In genomic region chr5:120985526-120985925, GRCh38 we compare ENCODE assay signal across 32 cellular contexts.
"Had no signal": no experiment of that assay in that cellular context is flagged by ENCODE, and none has a peak within 500 bp of the region (broad histone marks: within the 10 kb centered on the region; RNA-seq: fewer than 3 reads in every experiment).

No MANE protein-coding gene starts in this region.

- H3K9ac ChIP-seq: parathyroid adenoma had no signal

- ATAC-seq: naive thymus-derived CD8-positive, alpha-beta T cell; natural killer cell treated with Interleukin-12 subunit alpha and Interleukin-12 subunit beta and Interleukin-15 and Interleukin-18, amount 100 ng/mL, for 72 hours; psoas muscle; right cardiac atrium; sciatic nerve; stimulated activated memory B cell treated with anti-CD40 and anti-IgM and Interleukin-4, amounts not matched to agents 10 μg/mL and 1 μg/mL and 100 μg/mL, for 72 hours; stimulated activated naive CD8-positive, alpha-beta T cell treated with anti-CD3 and anti-CD28 coated beads, Interleukin-15, amount 100 ng/mL, for 72 hours; stimulated activated naive CD8-positive, alpha-beta T cell treated with anti-CD3 and anti-CD28 coated beads, Interleukin-15, Interleukin-2, amounts not matched to agents 100 U/mL and 50 U/mL, for 24 hours; upper lobe of right lung had no signal

- H3K27ac ChIP-seq: neutrophil, parathyroid adenoma, psoas muscle, skin epidermis, spleen, suprapubic skin, testis, tibial artery, transverse colon, upper lobe of right lung, vagina had no signal

- H3K27ac Mint-ChIP-seq: naive thymus-derived CD8-positive, alpha-beta T cell; natural killer cell treated with Interleukin-12 subunit alpha and Interleukin-12 subunit beta and Interleukin-15 and Interleukin-18, amount 100 ng/mL, for 72 hours; nephron progenitor cell; progenitor cell of endocrine pancreas; stimulated activated memory B cell treated with anti-CD40 and anti-IgM and Interleukin-4, amounts not matched to agents 10 μg/mL and 1 μg/mL and 100 μg/mL, for 72 hours; stimulated activated naive CD8-positive, alpha-beta T cell treated with anti-CD3 and anti-CD28 coated beads, Interleukin-15, amount 100 ng/mL, for 72 hours; type B pancreatic cell had no signal

- H3K4me3 Mint-ChIP-seq: naive thymus-derived CD8-positive, alpha-beta T cell; natural killer cell treated with Interleukin-12 subunit alpha and Interleukin-12 subunit beta and Interleukin-15 and Interleukin-18, amount 100 ng/mL, for 72 hours; nephron progenitor cell; neural crest cell; stimulated activated memory B cell treated with anti-CD40 and anti-IgM and Interleukin-4, amounts not matched to agents 10 μg/mL and 1 μg/mL and 100 μg/mL, for 72 hours; stimulated activated naive CD8-positive, alpha-beta T cell treated with anti-CD3 and anti-CD28 coated beads, Interleukin-15, amount 100 ng/mL, for 72 hours; type B pancreatic cell had no signal

- H3K4me3 ChIP-seq: psoas muscle, skin epidermis, smooth muscle cell, spleen, suprapubic skin, testis, tibial artery, transverse colon, upper lobe of right lung, vagina had no signal

- H3K4me1 ChIP-seq: parathyroid adenoma, psoas muscle, spleen, suprapubic skin, testis, tibial artery, transverse colon, upper lobe of right lung, vagina had no signal

- H3K27me3 ChIP-seq: neutrophil, spleen, suprapubic skin, testis, tibial artery, transverse colon, upper lobe of right lung, vagina had no signal

- H2AFZ ChIP-seq: parathyroid adenoma had no signal

- H3K4me1 Mint-ChIP-seq: naive thymus-derived CD8-positive, alpha-beta T cell; nephron progenitor cell; neural crest cell; stimulated activated memory B cell treated with anti-CD40 and anti-IgM and Interleukin-4, amounts not matched to agents 10 μg/mL and 1 μg/mL and 100 μg/mL, for 72 hours; stimulated activated naive CD8-positive, alpha-beta T cell treated with anti-CD3 and anti-CD28 coated beads, Interleukin-15, amount 100 ng/mL, for 72 hours had no signal

- H3K36me3 Mint-ChIP-seq: naive thymus-derived CD8-positive, alpha-beta T cell; natural killer cell treated with Interleukin-12 subunit alpha and Interleukin-12 subunit beta and Interleukin-15 and Interleukin-18, amount 100 ng/mL, for 72 hours; stimulated activated memory B cell treated with anti-CD40 and anti-IgM and Interleukin-4, amounts not matched to agents 10 μg/mL and 1 μg/mL and 100 μg/mL, for 72 hours; type B pancreatic cell had no signal

- H3K79me2 ChIP-seq: parathyroid adenoma had no signal

- H3K27me3 Mint-ChIP-seq: naive thymus-derived CD8-positive, alpha-beta T cell; natural killer cell treated with Interleukin-12 subunit alpha and Interleukin-12 subunit beta and Interleukin-15 and Interleukin-18, amount 100 ng/mL, for 72 hours; progenitor cell of endocrine pancreas; stimulated activated memory B cell treated with anti-CD40 and anti-IgM and Interleukin-4, amounts not matched to agents 10 μg/mL and 1 μg/mL and 100 μg/mL, for 72 hours; stimulated activated naive CD8-positive, alpha-beta T cell treated with anti-CD3 and anti-CD28 coated beads, Interleukin-15, amount 100 ng/mL, for 72 hours; type B pancreatic cell had no signal

- H3K4me2 ChIP-seq: smooth muscle cell had no signal

- DNase-seq: naive thymus-derived CD8-positive, alpha-beta T cell; nephron progenitor cell; nucleus accumbens; posterior cingulate gyrus; psoas muscle; right cardiac atrium; spleen; stimulated activated CD4-positive, alpha-beta T cell treated with anti-CD3 and anti-CD28 coated beads, Interleukin-12 subunit alpha, Interleukin-12 subunit beta, amount 100 ng/mL, for 4 hours; stimulated activated CD4-positive, alpha-beta T cell treated with anti-CD3 and anti-CD28 coated beads, Interleukin-1b, Interleukin-23, amount 100 ng/mL, for 48 hours; stimulated activated CD4-positive, alpha-beta T cell treated with anti-CD3 and anti-CD28 coated beads, Interleukin-4, amount 100 ng/mL, for 1 hour; stimulated activated CD4-positive, alpha-beta T cell treated with anti-CD3 and anti-CD28 coated beads, Interleukin-4, amount 100 ng/mL, for 4 hours; stimulated activated CD8-positive, alpha-beta memory T cell treated with anti-CD3 and anti-CD28 coated beads, Interleukin-4, amount 100 ng/mL, for 48 hours; stimulated activated naive CD4-positive, alpha-beta T cell; stimulated activated naive CD8-positive, alpha-beta T cell treated with anti-CD3 and anti-CD28 coated beads, Interleukin-15, amount 100 ng/mL, for 72 hours; stimulated activated naive CD8-positive, alpha-beta T cell treated with anti-CD3 and anti-CD28 coated beads, Interleukin-15, Interleukin-2, amounts not matched to agents 100 U/mL and 50 U/mL, for 24 hours; substantia nigra; testis; tibial artery; transverse colon; upper lobe of right lung had no signal

- H3K9me3 Mint-ChIP-seq: nephron progenitor cell; neural crest cell; stimulated activated memory B cell treated with anti-CD40 and anti-IgM and Interleukin-4, amounts not matched to agents 10 μg/mL and 1 μg/mL and 100 μg/mL, for 72 hours; stimulated activated naive CD8-positive, alpha-beta T cell treated with anti-CD3 and anti-CD28 coated beads, Interleukin-15, amount 100 ng/mL, for 72 hours; type B pancreatic cell had no signal

- H3K36me3 ChIP-seq: neutrophil, spleen, suprapubic skin, tibial artery, transverse colon, upper lobe of right lung, vagina had no signal

- H3K9me3 ChIP-seq: neutrophil, psoas muscle, spleen, suprapubic skin, testis, tibial artery, transverse colon, upper lobe of right lung, vagina had no signal
